ENCODE assay signal across 10 cellular contexts in genomic region chr3:14451844-14452533, GRCh38. TPM values are rescaled to one million over a fixed set of nuclear protein-coding genes. Genes with fewer than 3 reads are reported as not detected.
A peak's percentile ranks its signal among the peaks of the same experiment; 100 is the strongest.
DNase-seq lines count a peak whose midpoint lies in the region; ATAC-seq, FAIRE-seq and TF ChIP-seq lines count a peak whose summit lies in the region.
"Had no signal": no experiment of that assay in that cellular context is flagged by ENCODE, and none has a peak within 500 bp of the region (broad histone marks: within the 10 kb centered on the region; RNA-seq: fewer than 3 reads in every experiment).

No MANE protein-coding gene starts in this region.

- POLR2A ChIA-PET in H1 (lab: Charles Lee; ENCODE audit: partially characterized antibody), result interaction anchor here (0.9 to 1.6 kb wide), 2 partner anchors 10 to 50 kb away, joined by 3 read pairs; partner anchors contain the start of gene SLC6A6
- POLR2A ChIA-PET in CD4-positive, alpha-beta memory T cell (lab: Charles Lee; ENCODE audit: partially characterized antibody), result interaction anchor here (0.8 to 1.2 kb wide), 3 partner anchors 11 to 20 kb away, joined by 3 read pairs; no protein-coding TSS in a partner anchor

- 93% methylated on average over 11 of the region's 13 CpGs; no CpG with 5 or more reads in 1 of the 2 experiments for WGBS in H1 (ENCODE audit: extremely low coverage in 1 of 2, insufficient coverage in 1 of 2, insufficient read length in 1 of 2, insufficient replicate concordance in 2 of 2, low coverage in 1 of 2, low lambda C conversion rate in 2 of 2, missing lambda C conversion rate in 1 of 2), 2 experiments

- no peak overlapping the region for H2BK15ac ChIP-seq in H1 (ENCODE audit: low read length)

- ATAC-seq in GM19452 (IDR thresholded peaks at IDR 0.05; ENCODE audit: unreplicated experiment), result no peak

- TF ChIP-seq POLR2A in H1 (IDR thresholded peaks at IDR 0.05; ENCODE audit: control extremely low read depth in 1 of 2, low read depth in 2 of 2, low read length in 2 of 2), result no peak

- H3K27me3 ChIP-seq in H1 (replicated peaks in 1 of 4; ENCODE audit: control insufficient read depth in 3 of 4, extremely low read depth in 1 of 4, insufficient read depth in 3 of 4, low read length in 3 of 4), result no peaks in the 10 kb centered on the region; a peak in 1 of 7 replicates
- no peaks in the 10 kb centered on the region for H3K27me3 ChIP-seq in muscle layer of colon (ENCODE audit: control insufficient read depth in 1 of 2, insufficient read depth in 2 of 2, low read length in 2 of 2)
- H3K27me3 ChIP-seq in CD4-positive, alpha-beta memory T cell (ENCODE audit: insufficient read depth, low read length), result no peaks in the 10 kb centered on the region

- TF ChIP-seq EP300 in H1 (IDR thresholded peaks at IDR 0.05; ENCODE audit: borderline replicate concordance in 1 of 2, low read depth in 2 of 2, low read length in 2 of 2), result no peak

- peaks cover 0 to under 1% (median 0%) of the 10 kb centered on the region in 8 donors for H3K9me3 Mint-ChIP-seq in CD4-positive, alpha-beta memory T cell

- H3K9ac ChIP-seq in H1 (replicated peaks in 1 of 4; ENCODE audit: extremely low read depth in 1 of 4, low read depth in 3 of 4, low read length in 3 of 4), result no peak overlapping the region
- no peak overlapping the region for H3K9ac ChIP-seq in muscle layer of colon (ENCODE audit: low read length)

- H3K27ac ChIP-seq in H1 (ENCODE audit: low read depth, low read length) (no peak overlapping the region), muscle layer of colon (ENCODE audit: low read depth, low read length) (peak overlapping the region; percentile 77)
- no peak overlapping the region for H3K27ac ChIP-seq in CD4-positive, alpha-beta memory T cell (ENCODE audit: low read depth, low read length)

- H3K36me3 ChIP-seq in H1 (ENCODE audit: control insufficient read depth in 2 of 4, insufficient read depth in 4 of 4, low read length in 3 of 4), result peaks cover 28 to 72% (median 53%) of the 10 kb centered on the region in 4 experiments
- peaks cover 9% of the 10 kb centered on the region for H3K36me3 ChIP-seq in muscle layer of colon (ENCODE audit: insufficient read depth, low read length)
- peaks cover 48% of the 10 kb centered on the region for H3K36me3 ChIP-seq in CD4-positive, alpha-beta memory T cell (ENCODE audit: insufficient read depth, low read length)

- no peak overlapping the region for H2BK12ac ChIP-seq in H1 (ENCODE audit: low read depth, low read length)

- H3K36me3 Mint-ChIP-seq in CD4-positive, alpha-beta memory T cell, result peaks cover 30 to 71% of the 10 kb centered on the region in 2 donors

- peak; percentile 90 for DNase-seq in A172 (ENCODE audit: low spot score)
- peak; percentile 92 for DNase-seq in LHCN-M2 (ENCODE audit: low read depth)
- no peak for DNase-seq in H1 (ENCODE audit: low read depth in 1 of 2, low spot score in 2 of 2)
- no peak for DNase-seq in CD4-positive, alpha-beta memory T cell
- no peak for DNase-seq in stimulated activated CD4-positive, alpha-beta T cell treated with anti-CD3 and anti-CD28 coated beads, Interleukin-4, amount 100 ng/mL, for 1 hour
- DNase-seq in NCI-H446 treated with DMSO at 0.1 percent for 48 hours (lab: John Stamatoyannopoulos, UW), result no peak
- DNase-seq: activated effector memory CD4-positive, alpha-beta T cell treated with Interleukin-2 at 50 U/mL for 16 hours had no signal

- no peak overlapping the region for H2BK20ac ChIP-seq in H1 (ENCODE audit: low read length)

- no peaks in the 10 kb centered on the region for H3K27me3 Mint-ChIP-seq in CD4-positive, alpha-beta memory T cell

- H4K5ac ChIP-seq in H1 (ENCODE audit: insufficient read length, low read depth, low read length), result no peak overlapping the region

- H3K4me3 Mint-ChIP-seq in CD4-positive, alpha-beta memory T cell, result no peak overlapping the region

- FAIRE-seq in H1 (lab: Jason Lieb, UNC), result no peak
- FAIRE-seq: G401.6 had no signal

- H3K9me3 ChIP-seq in H1 (ENCODE audit: insufficient read depth in 2 of 2, low read depth in 1 of 2, low read length in 1 of 2) (no peaks in the 10 kb centered on the region), muscle layer of colon (ENCODE audit: low read length) (no peaks in the 10 kb centered on the region)
- no peaks in the 10 kb centered on the region for H3K9me3 ChIP-seq in CD4-positive, alpha-beta memory T cell (ENCODE audit: control insufficient read depth in 1 of 2, low read length in 2 of 2)

- H3K4ac ChIP-seq in H1 (replicated peaks; ENCODE audit: insufficient read length, low read depth, low read length), result no peak overlapping the region

- H2BK5ac ChIP-seq in H1 (ENCODE audit: low read depth, low read length), result peak overlapping the region; percentile 6; the same call in 1 of the 2 replicates

- H3K4me2 ChIP-seq in H1 (ENCODE audit: insufficient read depth in 1 of 2, low read depth in 2 of 2, low read length in 2 of 2), result no peak overlapping the region

- no peak overlapping the region for H2AFZ ChIP-seq in H1 (ENCODE audit: low read length)

- H3K56ac ChIP-seq in H1 (replicated peaks; ENCODE audit: insufficient read length, low read depth, low read length), result no peak overlapping the region

- peaks cover 2% of the 10 kb centered on the region; the same call in 1 of the 2 replicates for H3K23me2 ChIP-seq in H1 (ENCODE audit: low read depth, low read length)

- H3K27ac Mint-ChIP-seq in CD4-positive, alpha-beta memory T cell, result peak overlapping the region in 1 of 7 donors; percentile 53

- H3K4me1 ChIP-seq in H1 (replicated peaks in 1 of 4; ENCODE audit: control insufficient read depth in 3 of 4, insufficient read depth in 4 of 4, low read length in 3 of 4) (peaks cover 0 to 2% (median 0%) of the 10 kb centered on the region in 4 experiments; a peak in 2 of 7 replicates), muscle layer of colon (ENCODE audit: insufficient read depth, low read length) (peaks cover 40% of the 10 kb centered on the region)
- H3K4me1 ChIP-seq in CD4-positive, alpha-beta memory T cell (ENCODE audit: insufficient read depth, low read length), result no peaks in the 10 kb centered on the region

- H3K4me3 ChIP-seq in H1 (ENCODE audit: extremely low read depth in 1 of 4, insufficient read depth in 2 of 4, low read depth in 3 of 4, low read length in 4 of 4) (no peak overlapping the region), muscle layer of colon (ENCODE audit: low read depth in 1 of 2, low read length in 2 of 2) (no peak overlapping the region)
- no peak overlapping the region for H3K4me3 ChIP-seq in CD4-positive, alpha-beta memory T cell (ENCODE audit: low read length in 2 of 2)

- TF ChIP-seq RAD21 in H1 (IDR thresholded peaks at IDR 0.05 in 1 of 2, conservative IDR thresholded peaks at IDR 0.05 in 1 of 2; ENCODE audit: low read depth in 2 of 2, low read length in 2 of 2), result no peak

- H3K79me2 ChIP-seq in H1 (ENCODE audit: control insufficient read depth in 1 of 2, insufficient read depth in 2 of 2, low read length in 2 of 2), result no peaks in the 10 kb centered on the region

- H4K91ac ChIP-seq in H1 (replicated peaks; ENCODE audit: insufficient read length, low read length), result no peak overlapping the region

- no peak overlapping the region for H3K23ac ChIP-seq in H1 (ENCODE audit: insufficient read length)

- H2AK5ac ChIP-seq in H1 (ENCODE audit: low read depth, low read length), result no peak overlapping the region

- no peak for TF ChIP-seq CTCF in H1 (IDR thresholded peaks at IDR 0.05; ENCODE audit: control extremely low read depth in 1 of 3, insufficient read depth in 1 of 3, low read depth in 1 of 3, low read length in 3 of 3)

- peaks cover 3% of the 10 kb centered on the region; the same call in 1 of the 2 replicates for H3K79me1 ChIP-seq in H1 (ENCODE audit: low read depth, low read length)

- H3K18ac ChIP-seq in H1 (ENCODE audit: extremely low read depth, low read length), result no peak overlapping the region

- H3K14ac ChIP-seq in H1 (ENCODE audit: insufficient read length), result no peak overlapping the region

- intact Hi-C loops in CD4-positive, alpha-beta memory T cell (cut with micrococcal nuclease), result no loop called here

- CTCF ChIA-PET in H1 (lab: Charles Lee; ENCODE audit: partially characterized antibody), result interaction anchor here (0.9 to 2.2 kb wide), 8 partner anchors 10 to 178 kb away, joined by 3 to 12 read pairs (median 4); no protein-coding TSS in a partner anchor
- CTCF ChIA-PET in CD4-positive, alpha-beta memory T cell (lab: Charles Lee; ENCODE audit: partially characterized antibody), result interaction anchor here (1.1 to 1.7 kb wide), 3 partner anchors 15 to 191 kb away, joined by 3 to 4 read pairs (median 3); partner anchors contain the start of gene SLC6A6

- H4K8ac ChIP-seq in H1 (ENCODE audit: extremely low read depth, insufficient read depth, low read length), result no peak overlapping the region

- peaks cover 7 to 20% of the 10 kb centered on the region in 2 experiments for H4K20me1 ChIP-seq in H1 (replicated peaks in 1 of 2; ENCODE audit: control insufficient read depth in 1 of 2, insufficient read depth in 2 of 2, low read length in 2 of 2)

- H2BK120ac ChIP-seq in H1 (replicated peaks; ENCODE audit: low read depth, low read length), result no peak overlapping the region

- peaks cover 0 to 5% (median 0%) of the 10 kb centered on the region in 4 donors for H3K4me1 Mint-ChIP-seq in CD4-positive, alpha-beta memory T cell

TF ChIP-seq in H1, 55 proteins besides CTCF, POLR2A, EP300 and RAD21:
- TF ChIP-seq HDAC2 (IDR thresholded peaks at IDR 0.05; ENCODE audit: borderline replicate concordance in 1 of 2, low read depth in 2 of 2, low read length in 2 of 2) (no peak), POLR2AphosphoS5 (IDR thresholded peaks at IDR 0.05; ENCODE audit: low read depth, low read length) (no peak), BRCA1 (IDR thresholded peaks at IDR 0.05; ENCODE audit: low read depth, low read length) (no peak), KDM1A (IDR thresholded peaks at IDR 0.05; ENCODE audit: borderline replicate concordance, low read length) (no peak), JUND (IDR thresholded peaks at IDR 0.05; ENCODE audit: low read length) (no peak)
TF ChIP-seq in H1: peak in this region for 0.

RNA-seq across cellular contexts. Expression of gene SLC6A6, which starts 49.6 kb away (rescaled TPM):
- total RNA-seq in A172 (2014; rRNA removed; shearing (Covaris generic)), result 26.0 and 34.2 TPM in 2 replicates
- total RNA-seq in LHCN-M2 (2014; rRNA removed), result 21.4 and 25.5 TPM in 2 replicates
- 18.1 TPM for polyA plus RNA-seq in LHCN-M2 (2012)
- 140 and 144 TPM in 2 replicates for total RNA-seq in H1 (2021; fragmentation: NEBNext Ultra II Directional; extraction: Animal tissue kit (Norgen Biotek cat#: 25700))
- 66.2 and 77.8 TPM in 2 replicates for polyA plus RNA-seq in H1 (2011; rRNA removed)
- 69.0 TPM for polyA plus RNA-seq in H1 (2011; cell fraction: cytosol; rRNA removed)
- polyA plus RNA-seq in H1 (2011; cell fraction: nucleus; rRNA removed), result 164 TPM
- 61.4 to 78.1 TPM (median 74.2 TPM) in 4 replicates for polyA plus RNA-seq in H1 (2012, experiment 1 of 2)
- polyA plus RNA-seq in H1 (2012, experiment 2 of 2), result 45.2 TPM
- 158 TPM for polyA plus RNA-seq in H1 (2013, experiment 1 of 2)
- polyA plus RNA-seq in H1 (2013, experiment 2 of 2), result 135 TPM
- 242 and 245 TPM in 2 replicates for polyA minus RNA-seq in H1 (2011; rRNA and poly(A)+ RNA removed)
- polyA minus RNA-seq in H1 (2011; cell fraction: cytosol; rRNA and poly(A)+ RNA removed), result 135 TPM
- polyA minus RNA-seq in H1 (2011; cell fraction: nucleus; rRNA and poly(A)+ RNA removed), result 104 TPM
- 10 to 100 TPM; 50.6 to 51.8 TPM for total RNA-seq in CD4-positive, alpha-beta memory T cell
- 1 to 10 TPM; 3.8 to 8.8 TPM for polyA plus RNA-seq in CD4-positive, alpha-beta memory T cell

Comparison
In these comparisons a context has a peak if more than half of its experiments do, and no peak if none do; other contexts are left out.
1. DNase-seq: peak in A172 (single experiment) and LHCN-M2 (single experiment); none in H1 (0 of 2), CD4-positive, alpha-beta memory T cell (0 of 5), stimulated activated CD4-positive, alpha-beta T cell treated with anti-CD3 and anti-CD28 coated beads, Interleukin-4, amount 100 ng/mL, for 1 hour (single experiment) and NCI-H446 treated with DMSO at 0.1 percent for 48 hours (single experiment).